18 cellular contexts compared by ENCODE assay signal in the genomic region with DNA sequence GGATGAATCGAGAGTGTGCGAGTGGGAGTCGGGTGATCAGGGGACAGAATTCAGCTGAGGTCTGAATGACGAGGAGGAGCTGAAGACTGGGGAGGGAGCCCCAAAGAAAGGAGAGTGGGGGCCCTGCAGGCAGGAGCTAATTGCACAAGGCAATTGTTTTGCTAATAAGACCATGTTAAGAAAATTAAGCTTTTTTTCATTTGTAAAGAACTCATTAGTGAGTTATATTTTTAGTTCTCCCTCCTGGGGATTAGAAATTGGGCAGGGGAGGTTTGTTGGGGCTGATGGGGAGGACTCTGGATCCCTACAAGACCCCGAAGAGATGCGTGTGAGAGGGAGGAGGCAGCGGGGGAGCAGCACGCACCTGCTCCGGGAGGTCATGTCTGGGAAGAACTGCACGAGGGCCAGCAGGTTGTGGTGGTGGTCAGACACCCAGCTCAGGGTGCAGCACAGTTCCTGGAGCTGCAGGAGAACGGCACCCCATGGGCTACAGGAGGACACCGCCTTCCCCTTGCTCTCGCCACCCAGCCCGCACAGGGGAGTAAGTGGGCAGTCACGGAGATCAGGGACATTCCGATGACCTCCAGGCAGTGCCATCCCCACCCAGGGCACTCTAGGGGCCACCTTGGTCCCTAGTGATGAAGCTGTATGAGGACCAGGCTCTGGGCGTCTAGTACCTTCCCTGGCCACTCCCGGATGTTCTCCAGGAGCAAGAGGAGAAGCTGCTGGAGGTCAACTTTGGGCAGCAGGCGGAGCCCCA. TPM values are rescaled to one million over a fixed set of nuclear protein-coding genes. Genes with fewer than 3 reads are reported as not detected.
DNase-seq lines count a peak whose midpoint lies in the region; ATAC-seq, FAIRE-seq and TF ChIP-seq lines count a peak whose summit lies in the region.
"Had no signal": no experiment of that assay in that cellular context is flagged by ENCODE, and none has a peak within 500 bp of the region (broad histone marks: within the 10 kb centered on the region; RNA-seq: fewer than 3 reads in every experiment).

No MANE protein-coding gene starts in this region.

- H2AFZ ChIP-seq in K562 (ENCODE audit: low read depth, low read length) = no peak overlapping the region
- no peak overlapping the region for H2AFZ ChIP-seq in neural progenitor cell (replicated peaks)

- WGBS in K562 (ENCODE audit: insufficient coverage, low coverage, missing lambda C conversion rate) = 78% methylated on average over 17 of the region's 19 CpGs

- peaks cover 48% of the 10 kb centered on the region for H3K4me1 Mint-ChIP-seq in activated CD8-positive, alpha-beta T cell treated with anti-CD3 and anti-CD28 coated beads, Interleukin-2, amount 10 ng/mL, durations not matched to agents 7 days and 5 days (ENCODE audit: low read depth)
- peaks cover 37% of the 10 kb centered on the region for H3K4me1 Mint-ChIP-seq in activated CD8-positive, alpha-beta T cell treated with anti-CD3 and anti-CD28 coated beads for 36 hours (ENCODE audit: low read depth)
- peaks cover 66% of the 10 kb centered on the region for H3K4me1 Mint-ChIP-seq in CD4-positive, alpha-beta T cell (ENCODE audit: low read depth)
- peaks cover 12% of the 10 kb centered on the region for H3K4me1 Mint-ChIP-seq in neural progenitor cell

- POLR2A ChIA-PET in activated CD8-positive, alpha-beta T cell treated with anti-CD3 and anti-CD28 coated beads, Interleukin-2, amount 10 ng/mL, durations not matched to agents 7 days and 5 days (lab: Charles Lee) = no interaction called here
- POLR2A ChIA-PET in activated CD8-positive, alpha-beta T cell treated with anti-CD3 and anti-CD28 coated beads for 36 hours (lab: Charles Lee) = interaction anchor here (1.1 kb wide), 1 partner anchor 63 kb away, joined by 3 read pairs; the partner anchor contains the start of gene ANKRD39
- POLR2A ChIA-PET in CD4-positive, alpha-beta T cell (lab: Charles Lee) = interaction anchor here (0.6 to 1.6 kb wide), 4 partner anchors 31 to 63 kb away, joined by 3 to 4 read pairs (median 4); partner anchors contain the start of gene ANKRD39
- POLR2A ChIA-PET in K562 (lab: Yijun Ruan, JAX) = interaction anchor here (0.7 to 1.8 kb wide), 5 partner anchors 9 to 41 kb away, joined by 3 to 8 read pairs (median 4); no protein-coding TSS in a partner anchor

- in situ Hi-C loops in K562 (cut with MboI) = no loop called here

- intact Hi-C loops in activated CD8-positive, alpha-beta T cell treated with anti-CD3 and anti-CD28 coated beads for 36 hours (cut with micrococcal nuclease) = no loop called here
- intact Hi-C loops in CD4-positive, alpha-beta T cell (cut with DNase I, micrococcal nuclease) = loop anchor here in 1 of 2 experiments (5.0 kb wide), 1 partner anchor 41 kb away; no protein-coding TSS in a partner anchor
- intact Hi-C loops in K562 (cut with micrococcal nuclease) = no loop called here

- H3K9me3 ChIP-seq in CD4-positive, alpha-beta T cell (ENCODE audit: control insufficient read depth, low read length) = peaks cover 12% of the 10 kb centered on the region
- peaks cover 9% of the 10 kb centered on the region; the same call in 1 of the 2 replicates for H3K9me3 ChIP-seq in K562 (replicated peaks; ENCODE audit: control insufficient read depth, insufficient read depth, low read depth, low read length)
- no peaks in the 10 kb centered on the region for H3K9me3 ChIP-seq in neural progenitor cell (ENCODE audit: low read depth)
- H3K9me3 ChIP-seq: BE2C had no signal

- no peak overlapping the region for H3K4me3 Mint-ChIP-seq in activated CD8-positive, alpha-beta T cell treated with anti-CD3 and anti-CD28 coated beads, Interleukin-2, amount 10 ng/mL, durations not matched to agents 7 days and 5 days
- no peak overlapping the region for H3K4me3 Mint-ChIP-seq in activated CD8-positive, alpha-beta T cell treated with anti-CD3 and anti-CD28 coated beads for 36 hours
- H3K4me3 Mint-ChIP-seq in CD4-positive, alpha-beta T cell = no peak overlapping the region
- no peak overlapping the region for H3K4me3 Mint-ChIP-seq in neural progenitor cell

- H3K4me3 ChIP-seq in K562 (no peak overlapping the region; the same call in 1 of the 2 replicates), neural progenitor cell (no peak overlapping the region)

- no peak overlapping the region for H3K27ac ChIP-seq in CD4-positive, alpha-beta T cell (ENCODE audit: low read depth, low read length)
- peak overlapping the region; percentile 90 for H3K27ac ChIP-seq in K562 (ENCODE audit: extremely low read depth, low read depth, low read length)
- H3K27ac ChIP-seq in neural progenitor cell = no peak overlapping the region

- H3K4me1 ChIP-seq in K562 (replicated peaks in 1 of 2; ENCODE audit: control insufficient read depth in 2 of 2, insufficient read depth in 2 of 2, low read length in 2 of 2) (peaks cover 72 to 76% of the 10 kb centered on the region in 2 experiments), neural progenitor cell (peaks cover 12% of the 10 kb centered on the region)
- H3K4me1 ChIP-seq: BE2C had no signal

- no peak for FAIRE-seq in K562 (lab: Jason Lieb, UNC)
- FAIRE-seq: RCC 7860 had no signal

- H3K9me1 ChIP-seq in K562 (ENCODE audit: control insufficient read depth, insufficient read depth, low read length) = no peaks in the 10 kb centered on the region

- ATAC-seq in activated CD8-positive, alpha-beta T cell treated with anti-CD3 and anti-CD28 coated beads, Interleukin-2, amount 10 ng/mL, durations not matched to agents 7 days and 5 days = no peak
- no peak for ATAC-seq in activated CD8-positive, alpha-beta T cell treated with anti-CD3 and anti-CD28 coated beads for 36 hours
- ATAC-seq in CD4-positive, alpha-beta T cell (ENCODE audit: poor library complexity) = no peak
- no peak for ATAC-seq in K562
- ATAC-seq in GM21619 (IDR thresholded peaks at IDR 0.05; ENCODE audit: unreplicated experiment) = no peak
- ATAC-seq: HCT116 had no signal

- CTCF ChIA-PET in activated CD8-positive, alpha-beta T cell treated with anti-CD3 and anti-CD28 coated beads, Interleukin-2, amount 10 ng/mL, durations not matched to agents 7 days and 5 days (lab: Charles Lee) = interaction anchor here (1.2 to 1.8 kb wide), 3 partner anchors 30 to 159 kb away, joined by 3 to 5 read pairs (median 4); partner anchors contain the start of gene ANKRD39
- CTCF ChIA-PET in activated CD8-positive, alpha-beta T cell treated with anti-CD3 and anti-CD28 coated beads for 36 hours (lab: Charles Lee) = interaction anchor here (0.7 to 1.5 kb wide), 4 partner anchors 15 to 63 kb away, joined by 3 to 7 read pairs (median 4); partner anchors contain the start of gene ANKRD39
- CTCF ChIA-PET in CD4-positive, alpha-beta T cell (lab: Charles Lee) = interaction anchor here (1.7 kb wide), 1 partner anchor 63 kb away, joined by 4 read pairs; the partner anchor contains the start of gene ANKRD39
- CTCF ChIA-PET in K562 (lab: Yijun Ruan, JAX; ENCODE audit: low intra/inter-chr PET ratio) = no interaction called here

- BruUV-seq in K562 (replicated peaks; lab: Mats Ljungman, UMichigan) = no TSS peak

- TF ChIP-seq CTCF in activated CD8-positive, alpha-beta T cell treated with anti-CD3 and anti-CD28 coated beads for 36 hours (IDR thresholded peaks at IDR 0.05) = no peak
- no peak for TF ChIP-seq CTCF in CD4-positive, alpha-beta T cell (IDR thresholded peaks at IDR 0.05)
- no peak for TF ChIP-seq CTCF in K562 (IDR thresholded peaks at IDR 0.05 in 2 of 3, conservative IDR thresholded peaks at IDR 0.05 in 1 of 3; ENCODE audit: insufficient read depth in 2 of 3, low read depth in 1 of 3, low read length in 3 of 3)
- no peak for TF ChIP-seq CTCF in neural progenitor cell (IDR thresholded peaks at IDR 0.05)

- peaks cover 35% of the 10 kb centered on the region for H3K9me3 Mint-ChIP-seq in activated CD8-positive, alpha-beta T cell treated with anti-CD3 and anti-CD28 coated beads, Interleukin-2, amount 10 ng/mL, durations not matched to agents 7 days and 5 days (ENCODE audit: insufficient read depth)
- peaks cover 9% of the 10 kb centered on the region for H3K9me3 Mint-ChIP-seq in activated CD8-positive, alpha-beta T cell treated with anti-CD3 and anti-CD28 coated beads for 36 hours
- no peaks in the 10 kb centered on the region for H3K9me3 Mint-ChIP-seq in CD4-positive, alpha-beta T cell
- peaks cover 8% of the 10 kb centered on the region for H3K9me3 Mint-ChIP-seq in neural progenitor cell

- H4K20me1 ChIP-seq in K562 (replicated peaks; ENCODE audit: control insufficient read depth, insufficient read depth, low read length) (no peaks in the 10 kb centered on the region), neural progenitor cell (ENCODE audit: low read depth) (no peaks in the 10 kb centered on the region)

- TF ChIP-seq POLR2A in K562 (conservative IDR thresholded peaks at IDR 0.05) = no peak

- peaks cover 36% of the 10 kb centered on the region for H3K79me2 ChIP-seq in K562 (ENCODE audit: control insufficient read depth, insufficient read depth, low read length)
- no peaks in the 10 kb centered on the region for H3K79me2 ChIP-seq in neural progenitor cell (ENCODE audit: low read depth)

- H3K36me3 ChIP-seq in K562 (ENCODE audit: control insufficient read depth, insufficient read depth, low read length) (peaks cover 7% of the 10 kb centered on the region; the same call in 2 of the 3 replicates), neural progenitor cell (no peaks in the 10 kb centered on the region)
- H3K36me3 ChIP-seq: BE2C had no signal

- TF ChIP-seq RAD21 in K562 (CRISPR knock-in tag; conservative IDR thresholded peaks at IDR 0.05 in 1 of 2, IDR thresholded peaks at IDR 0.05 in 1 of 2) = no peak

- no peaks in the 10 kb centered on the region for H3K27me3 ChIP-seq in CD4-positive, alpha-beta T cell (ENCODE audit: control insufficient read depth, insufficient read depth, low read length)
- H3K27me3 ChIP-seq in K562 (ENCODE audit: control insufficient read depth in 2 of 2, insufficient read depth in 2 of 2, low read length in 2 of 2) = no peaks in the 10 kb centered on the region
- H3K27me3 ChIP-seq in neural progenitor cell = no peaks in the 10 kb centered on the region
- H3K27me3 ChIP-seq: BE2C had no signal

- no peak for TF ChIP-seq EP300 in K562 (IDR thresholded peaks at IDR 0.05; ENCODE audit: low read length)

- H3K27me3 Mint-ChIP-seq in activated CD8-positive, alpha-beta T cell treated with anti-CD3 and anti-CD28 coated beads, Interleukin-2, amount 10 ng/mL, durations not matched to agents 7 days and 5 days (ENCODE audit: low read depth) = no peaks in the 10 kb centered on the region
- H3K27me3 Mint-ChIP-seq in activated CD8-positive, alpha-beta T cell treated with anti-CD3 and anti-CD28 coated beads for 36 hours = no peaks in the 10 kb centered on the region
- H3K27me3 Mint-ChIP-seq in CD4-positive, alpha-beta T cell = no peaks in the 10 kb centered on the region
- H3K27me3 Mint-ChIP-seq in neural progenitor cell (ENCODE audit: insufficient read depth, low read depth) = peaks cover 13% of the 10 kb centered on the region

- H3K27ac Mint-ChIP-seq in activated CD8-positive, alpha-beta T cell treated with anti-CD3 and anti-CD28 coated beads, Interleukin-2, amount 10 ng/mL, durations not matched to agents 7 days and 5 days = peak overlapping the region; percentile 51
- H3K27ac Mint-ChIP-seq in activated CD8-positive, alpha-beta T cell treated with anti-CD3 and anti-CD28 coated beads for 36 hours = no peak overlapping the region
- peak overlapping the region; percentile 20 for H3K27ac Mint-ChIP-seq in CD4-positive, alpha-beta T cell
- peak overlapping the region; percentile 2 for H3K27ac Mint-ChIP-seq in neural progenitor cell

- DNase-seq in activated CD8-positive, alpha-beta T cell treated with anti-CD3 and anti-CD28 coated beads, Interleukin-2, amount 10 ng/mL, durations not matched to agents 7 days and 5 days = no peak
- DNase-seq in activated CD8-positive, alpha-beta T cell treated with anti-CD3 and anti-CD28 coated beads for 36 hours = no peak
- DNase-seq in CD4-positive, alpha-beta T cell = no peak
- DNase-seq in K562 (ENCODE audit: extremely low read depth in 1 of 4, low spot score in 3 of 4) (no peak), neural progenitor cell (ENCODE audit: low spot score) (no peak), GM19240 (ENCODE audit: insufficient read length, low spot score) (no peak), Ammon's horn (ENCODE audit: low spot score) (no peak)
- DNase-seq: BE2C; DMS79; NCI-H1105; NCI-H2081; NCI-H446 treated with DMSO at 0.1 percent for 48 hours; NCI-H69; NK-92 treated with Interleukin-12 subunit alpha and Interleukin-12 subunit beta, amount 100 ng/mL, for 24 hours; Right ventricle myocardium superior had no signal

- H3F3A ChIP-seq in neural progenitor cell (ENCODE audit: low read depth) = peaks cover 3% of the 10 kb centered on the region

- H3K9ac ChIP-seq in K562 (ENCODE audit: insufficient read depth in 1 of 2, low read depth in 2 of 2, low read length in 2 of 2) (peak overlapping the region; percentile 46 to 64), neural progenitor cell (no peak overlapping the region)

- H3K4me2 ChIP-seq in K562 (ENCODE audit: insufficient read depth, low read length) = peak overlapping the region; percentile 84
- H3K4me2 ChIP-seq in neural progenitor cell = no peak overlapping the region

- H3K36me3 Mint-ChIP-seq in activated CD8-positive, alpha-beta T cell treated with anti-CD3 and anti-CD28 coated beads, Interleukin-2, amount 10 ng/mL, durations not matched to agents 7 days and 5 days (ENCODE audit: low read depth) = peaks cover 19% of the 10 kb centered on the region
- H3K36me3 Mint-ChIP-seq in activated CD8-positive, alpha-beta T cell treated with anti-CD3 and anti-CD28 coated beads for 36 hours (ENCODE audit: low read depth) = peaks cover 8% of the 10 kb centered on the region
- peaks cover 19% of the 10 kb centered on the region for H3K36me3 Mint-ChIP-seq in CD4-positive, alpha-beta T cell (ENCODE audit: low read depth)
- no peaks in the 10 kb centered on the region for H3K36me3 Mint-ChIP-seq in neural progenitor cell

RNA-seq across cellular contexts. Expression of gene SEMA4C, which starts 51.1 kb away (rescaled TPM):
- total RNA-seq in activated CD8-positive, alpha-beta T cell treated with anti-CD3 and anti-CD28 coated beads, Interleukin-2, amount 10 ng/mL, durations not matched to agents 7 days and 5 days = 10 to 100 TPM; 21.0 to 24.5 TPM
- total RNA-seq in activated CD8-positive, alpha-beta T cell treated with anti-CD3 and anti-CD28 coated beads for 36 hours = 10 to 100 TPM; 10.4 to 12.4 TPM
- total RNA-seq in CD4-positive, alpha-beta T cell = 10 to 100 TPM; 55.8 to 56.8 TPM
- total RNA-seq in K562 (2011; cell fraction: chromatin; rRNA removed; ENCODE audit: low replicate concordance) = 229 and 466 TPM in 2 replicates
- total RNA-seq in K562 (2011; cell fraction: nucleolus; rRNA removed) = 309 and 326 TPM in 2 replicates
- total RNA-seq in K562 (2011; cell fraction: nucleoplasm; rRNA removed) = 244 and 282 TPM in 2 replicates
- total RNA-seq in K562 (2014; rRNA removed) (28.8 and 35.6 TPM in 2 replicates), K562 (2014; rRNA removed; fragmentation: Illumina TruSeq; extraction: Trizol) (7.3 and 9.5 TPM in 2 replicates), K562 (2015; rRNA removed; fragmentation: Illumina TruSeq; extraction: Trizol) (23.9 and 24.6 TPM in 2 replicates), K562 (2021) (45.2 and 54.4 TPM in 2 replicates), neural progenitor cell (ENCODE audit: low replicate concordance) (39.1 and 103 TPM in 2 replicates)
- polyA plus RNA-seq in K562 (2011; rRNA removed) (59.7 and 110 TPM in 2 replicates), K562 (2014; fragmentation: Illumina TruSeq; extraction: Trizol) (21.8 and 29.4 TPM in 2 replicates), K562 (2014; fragmentation: Nextera tagmentation; extraction: Ambion mirVana) (under 1 TPM; 0.32 to 0.89 TPM), K562 (2014; rRNA removed) (35.5 and 36.2 TPM in 2 replicates)
- polyA plus RNA-seq in K562 (2011; cell fraction: cytosol; rRNA removed) = 50.2 and 68.3 TPM in 2 replicates
- polyA plus RNA-seq in K562 (2011; cell fraction: nucleus; rRNA removed) = 313 and 392 TPM in 2 replicates
- polyA plus RNA-seq in K562 (2012) = 39.1 and 59.5 TPM in 2 replicates
- polyA minus RNA-seq in K562 (2011; rRNA and poly(A)+ RNA removed) = 56.4 and 73.7 TPM in 2 replicates
- 58.2 and 59.2 TPM in 2 replicates for polyA minus RNA-seq in K562 (2011; cell fraction: cytosol; rRNA and poly(A)+ RNA removed)
- polyA minus RNA-seq in K562 (2011; cell fraction: nucleus; rRNA and poly(A)+ RNA removed) = 58.7 and 72.1 TPM in 2 replicates
